In genomic region chr7:77537136-77537594, GRCh38 we compare ENCODE assay signal across 8 cellular contexts.
A peak's percentile ranks its signal among the peaks of the same experiment; 100 is the strongest.
DNase-seq lines count a peak whose midpoint lies in the region; ATAC-seq and TF ChIP-seq lines count a peak whose summit lies in the region.

TSS of gene PTPN12 (plus strand) at chr7:77537295. CDS start at chr7:77537547, 252 bp downstream.

- ATAC-seq in GM19324 (IDR thresholded peaks at IDR 0.05; ENCODE audit: low FRiP score, unreplicated experiment): peak; percentile 47

- H3K4me1 ChIP-seq in neutrophil (ENCODE audit: control insufficient read depth in 1 of 2, insufficient read depth in 1 of 2, low read depth in 1 of 2, low read length in 1 of 2): peaks cover 46 to 51% of the 10 kb centered on the region in 2 experiments

- H3K27ac ChIP-seq in C4-2B: peak within 1 kb of the TSS; percentile 96
- peak within 1 kb of the TSS; percentile 96 for H3K27ac ChIP-seq in WERI-Rb-1
- H3K27ac ChIP-seq in neutrophil: peak within 1 kb of the TSS; percentile 98

- H3K9me3 ChIP-seq in WERI-Rb-1 (ENCODE audit: severe bottlenecking) (no peaks in the 10 kb centered on the region), neutrophil (no peaks in the 10 kb centered on the region)

- H3K27me3 ChIP-seq in WERI-Rb-1 (ENCODE audit: insufficient read depth, low read depth, severe bottlenecking) (no peaks in the 10 kb centered on the region), neutrophil (no peaks in the 10 kb centered on the region)

- TF ChIP-seq CTCF in C4-2B (conservative IDR thresholded peaks at IDR 0.05) (no peak), WERI-Rb-1 (IDR thresholded peaks at IDR 0.05; ENCODE audit: low read depth, low read length) (no peak), foreskin fibroblast (IDR thresholded peaks at IDR 0.05; ENCODE audit: low read depth, low read length) (no peak), neutrophil (IDR thresholded peaks at IDR 0.05) (no peak)

- H3K36me3 ChIP-seq in WERI-Rb-1: peaks cover 7% of the 10 kb centered on the region
- H3K36me3 ChIP-seq in neutrophil: no peaks in the 10 kb centered on the region

- H3K4me3 ChIP-seq in WERI-Rb-1 (ENCODE audit: low read depth, low read length): peak within 1 kb of the TSS; percentile 97
- peak within 1 kb of the TSS; percentile 92 to 100 for H3K4me3 ChIP-seq in foreskin fibroblast (ENCODE audit: low read depth in 1 of 2, low read length in 2 of 2)
- peak within 1 kb of the TSS; percentile 86 to 98 for H3K4me3 ChIP-seq in neutrophil (ENCODE audit: low read depth in 1 of 2, low read length in 1 of 2)

- DNase-seq in HS-27A (ENCODE audit: low read depth) (peak; percentile 30), WERI-Rb-1 (no peak), foreskin fibroblast (no peak), NCI-H69 (lab: John Stamatoyannopoulos, UW) (no peak), islet precursor cell (no peak)
